27 cellular contexts compared by ENCODE assay signal in genomic region chr17:61695779-61696337, GRCh38.
A peak's percentile ranks its signal among the peaks of the same experiment; 100 is the strongest.
DNase-seq lines count a peak whose midpoint lies in the region; ATAC-seq, FAIRE-seq and TF ChIP-seq lines count a peak whose summit lies in the region.
"Had no signal": no experiment of that assay in that cellular context is flagged by ENCODE, and none has a peak within 500 bp of the region (broad histone marks: within the 10 kb centered on the region; RNA-seq: fewer than 3 reads in every experiment).

No MANE protein-coding gene starts in this region.

- H3K36me3 ChIP-seq in HepG2 (replicated peaks in 1 of 2; ENCODE audit: control insufficient read depth in 1 of 2, insufficient read depth in 2 of 2, low read length in 2 of 2) (peaks cover 1 to 12% of the 10 kb centered on the region in 2 experiments; a peak in 2 of 5 replicates), right lobe of liver (no peaks in the 10 kb centered on the region), Karpas-422 (ENCODE audit: insufficient read depth, low read length) (no peaks in the 10 kb centered on the region), K562 (ENCODE audit: control insufficient read depth, insufficient read depth, low read length) (peaks cover 6% of the 10 kb centered on the region; the same call in 1 of the 3 replicates), HAP-1 (replicated peaks) (no peaks in the 10 kb centered on the region; the same call in 1 of the 2 replicates)
- H3K36me3 ChIP-seq: BE2C had no signal

- H3K4me3 Mint-ChIP-seq in glutamatergic neuron (ENCODE audit: unreplicated experiment): no peak overlapping the region
- no peak overlapping the region for H3K4me3 Mint-ChIP-seq in activated naive CD8-positive, alpha-beta T cell treated with anti-CD3 and anti-CD28 coated beads for 36 hours
- H3K4me3 Mint-ChIP-seq: CD14-positive monocyte; CD4-positive, alpha-beta memory T cell; CD4-positive, CD25-positive, alpha-beta regulatory T cell; CD8-positive, alpha-beta memory T cell had no signal

- H3K27ac Mint-ChIP-seq in glutamatergic neuron (ENCODE audit: unreplicated experiment): no peak overlapping the region
- no peak overlapping the region for H3K27ac Mint-ChIP-seq in activated naive CD8-positive, alpha-beta T cell treated with anti-CD3 and anti-CD28 coated beads for 36 hours
- H3K27ac Mint-ChIP-seq: CD14-positive monocyte; CD4-positive, alpha-beta memory T cell; CD4-positive, CD25-positive, alpha-beta regulatory T cell; CD8-positive, alpha-beta memory T cell had no signal

- H3K27ac ChIP-seq in HepG2 (ENCODE audit: extremely low read length, insufficient read depth, low read length) (no peak overlapping the region), right lobe of liver (no peak overlapping the region), Karpas-422 (ENCODE audit: low read length) (no peak overlapping the region), K562 (ENCODE audit: extremely low read depth, low read depth, low read length) (no peak overlapping the region)
- H3K27ac ChIP-seq: 22Rv1, BLaER1 had no signal

- no peak for FAIRE-seq in HepG2 (lab: Jason Lieb, UNC)
- no peak for FAIRE-seq in K562 (lab: Jason Lieb, UNC)
- FAIRE-seq: GM12891, GM19239 had no signal

- no TSS peak for BruUV-seq in HepG2 (replicated peaks; lab: Mats Ljungman, UMichigan)
- no TSS peak for BruUV-seq in K562 (replicated peaks; lab: Mats Ljungman, UMichigan)

- H3K36me3 Mint-ChIP-seq in glutamatergic neuron (ENCODE audit: unreplicated experiment): peaks cover 24% of the 10 kb centered on the region
- peaks cover 19% of the 10 kb centered on the region for H3K36me3 Mint-ChIP-seq in activated naive CD8-positive, alpha-beta T cell treated with anti-CD3 and anti-CD28 coated beads for 36 hours

- TF ChIP-seq CTCF in HepG2 (CRISPR knock-in tag; IDR thresholded peaks at IDR 0.05) (no peak), right lobe of liver (IDR thresholded peaks at IDR 0.05) (no peak), K562 (IDR thresholded peaks at IDR 0.05 in 2 of 3, conservative IDR thresholded peaks at IDR 0.05 in 1 of 3; ENCODE audit: insufficient read depth in 2 of 3, low read depth in 1 of 3, low read length in 3 of 3) (no peak), subcutaneous adipose tissue (IDR thresholded peaks at IDR 0.05; ENCODE audit: low read depth) (peak; percentile 32), glutamatergic neuron (IDR thresholded peaks at IDR 0.05; ENCODE audit: partially characterized antibody, unreplicated experiment) (no peak)

- POLR2A ChIA-PET in HepG2 (lab: Yijun Ruan, JAX) (no interaction called here), K562 (lab: Yijun Ruan, JAX) (no interaction called here)

- H3K4me2 ChIP-seq in HepG2 (ENCODE audit: low read depth, low read length) (no peak overlapping the region), Karpas-422 (ENCODE audit: low read depth, low read length, poor library complexity, severe bottlenecking) (no peak overlapping the region), K562 (ENCODE audit: insufficient read depth, low read length) (no peak overlapping the region)
- H3K4me2 ChIP-seq: BLaER1 had no signal

- H3K4me1 Mint-ChIP-seq in glutamatergic neuron (ENCODE audit: low read depth, unreplicated experiment): no peaks in the 10 kb centered on the region
- no peaks in the 10 kb centered on the region for H3K4me1 Mint-ChIP-seq in activated naive CD8-positive, alpha-beta T cell treated with anti-CD3 and anti-CD28 coated beads for 36 hours
- H3K4me1 Mint-ChIP-seq: CD14-positive monocyte; CD4-positive, alpha-beta memory T cell; CD4-positive, CD25-positive, alpha-beta regulatory T cell; CD8-positive, alpha-beta memory T cell had no signal

- no peaks in the 10 kb centered on the region for H3K9me1 ChIP-seq in K562 (ENCODE audit: control insufficient read depth, insufficient read depth, low read length)

- H4K20me1 ChIP-seq in HepG2 (ENCODE audit: insufficient read depth, low read length): no peaks in the 10 kb centered on the region
- H4K20me1 ChIP-seq in Karpas-422 (ENCODE audit: insufficient read depth, low read depth, low read length): no peaks in the 10 kb centered on the region
- H4K20me1 ChIP-seq in K562 (replicated peaks; ENCODE audit: control insufficient read depth, insufficient read depth, low read length): no peaks in the 10 kb centered on the region
- H4K20me1 ChIP-seq: BLaER1 had no signal

- 96% methylated on average over 2 of the region's 2 CpGs for WGBS in HepG2 (ENCODE audit: low lambda C conversion rate)
- WGBS in right lobe of liver (ENCODE audit: insufficient coverage, low coverage, low lambda C conversion rate, missing lambda C conversion rate): 100% methylated on average over 2 of the region's 2 CpGs
- 65% methylated on average over 2 of the region's 2 CpGs for WGBS in K562 (ENCODE audit: insufficient coverage, low coverage, missing lambda C conversion rate)

- no peaks in the 10 kb centered on the region for H3K9me3 Mint-ChIP-seq in glutamatergic neuron (ENCODE audit: unreplicated experiment)
- H3K9me3 Mint-ChIP-seq in activated naive CD8-positive, alpha-beta T cell treated with anti-CD3 and anti-CD28 coated beads for 36 hours: peaks cover 28% of the 10 kb centered on the region

- H3K9me3 ChIP-seq in HepG2 (ENCODE audit: low read length) (peaks cover 14% of the 10 kb centered on the region), right lobe of liver (peaks cover 0 to 11% (median 3%) of the 10 kb centered on the region in 4 donors), Karpas-422 (ENCODE audit: low read length) (peaks cover 10% of the 10 kb centered on the region), K562 (replicated peaks; ENCODE audit: control insufficient read depth, insufficient read depth, low read depth, low read length) (0 out of 2 replicates have a peak, but pooled peaks cover 5% of the 10 kb centered on the region), HAP-1 (peaks cover 6% of the 10 kb centered on the region)
- H3K9me3 ChIP-seq: BE2C had no signal

- no peaks in the 10 kb centered on the region for H3K27me3 Mint-ChIP-seq in glutamatergic neuron (ENCODE audit: unreplicated experiment)
- no peaks in the 10 kb centered on the region for H3K27me3 Mint-ChIP-seq in activated naive CD8-positive, alpha-beta T cell treated with anti-CD3 and anti-CD28 coated beads for 36 hours
- H3K27me3 Mint-ChIP-seq: CD4-positive, alpha-beta memory T cell; CD4-positive, CD25-positive, alpha-beta regulatory T cell; CD8-positive, alpha-beta memory T cell had no signal

- no peaks in the 10 kb centered on the region for H3K27me3 ChIP-seq in HepG2 (ENCODE audit: control insufficient read depth in 1 of 2, insufficient read depth in 2 of 2, low read length in 2 of 2)
- H3K27me3 ChIP-seq in right lobe of liver: no peaks in the 10 kb centered on the region
- H3K27me3 ChIP-seq in Karpas-422 (ENCODE audit: low read length): no peaks in the 10 kb centered on the region
- no peaks in the 10 kb centered on the region for H3K27me3 ChIP-seq in K562 (ENCODE audit: control insufficient read depth in 2 of 2, insufficient read depth in 2 of 2, low read length in 2 of 2)
- no peaks in the 10 kb centered on the region for H3K27me3 ChIP-seq in HAP-1 (ENCODE audit: low read depth)
- H3K27me3 ChIP-seq: BE2C, BLaER1 had no signal

- no peak overlapping the region for H3K4me3 ChIP-seq in HepG2 (replicated peaks in 1 of 3; ENCODE audit: insufficient read depth in 1 of 3, low read depth in 2 of 3, low read length in 3 of 3)
- H3K4me3 ChIP-seq in right lobe of liver: no peak overlapping the region
- no peak overlapping the region for H3K4me3 ChIP-seq in Karpas-422 (ENCODE audit: low read length)
- H3K4me3 ChIP-seq in K562: no peak overlapping the region
- no peak overlapping the region for H3K4me3 ChIP-seq in HAP-1
- H3K4me3 ChIP-seq: BLaER1 had no signal

- no peaks in the 10 kb centered on the region for H3K9me2 ChIP-seq in Karpas-422 (replicated peaks; ENCODE audit: insufficient read depth, low read length)

- H3K9ac ChIP-seq in HepG2 (ENCODE audit: insufficient read depth, low read depth, low read length): no peak overlapping the region
- H3K9ac ChIP-seq in Karpas-422 (ENCODE audit: low read length): no peak overlapping the region
- no peak overlapping the region for H3K9ac ChIP-seq in K562 (ENCODE audit: insufficient read depth in 1 of 2, low read depth in 2 of 2, low read length in 2 of 2)
- H3K9ac ChIP-seq: BLaER1 had no signal

- H3K4me1 ChIP-seq in HepG2 (ENCODE audit: insufficient read depth, low read length): no peaks in the 10 kb centered on the region
- no peaks in the 10 kb centered on the region for H3K4me1 ChIP-seq in right lobe of liver
- no peaks in the 10 kb centered on the region for H3K4me1 ChIP-seq in Karpas-422 (ENCODE audit: low read length)
- no peaks in the 10 kb centered on the region for H3K4me1 ChIP-seq in K562 (replicated peaks in 1 of 2; ENCODE audit: control insufficient read depth in 2 of 2, insufficient read depth in 2 of 2, low read length in 2 of 2)
- no peaks in the 10 kb centered on the region for H3K4me1 ChIP-seq in HAP-1
- H3K4me1 ChIP-seq: BE2C, BLaER1 had no signal

- no peak for DNase-seq in HepG2 (ENCODE audit: low spot score)
- DNase-seq in right lobe of liver: no peak
- DNase-seq in Karpas-422: peak; percentile 17
- DNase-seq in K562 (ENCODE audit: extremely low read depth in 1 of 4, low spot score in 3 of 4): no peak
- DNase-seq in HAP-1 (ENCODE audit: low spot score in 2 of 2): no peak
- no peak for DNase-seq in glutamatergic neuron
- no peak for DNase-seq in activated naive CD8-positive, alpha-beta T cell treated with anti-CD3 and anti-CD28 coated beads for 36 hours
- DNase-seq: ACHN; BE2C; C1 segment of cervical spinal cord; CD4-positive, alpha-beta memory T cell; CD4-positive, CD25-positive, alpha-beta regulatory T cell; CD8-positive, alpha-beta memory T cell; COR-L47; DMS 273 treated with DMSO at 0.1 percent for 48 hours; DMS153; DMS53; DMS79; DND-41; EL; GDM1 had no signal

- ATAC-seq in HepG2: no peak
- no peak for ATAC-seq in right lobe of liver
- ATAC-seq in K562: no peak

- CTCF ChIA-PET in HepG2 (lab: Yijun Ruan, JAX; ENCODE audit: low intra/inter-chr PET ratio, low total read pairs): no interaction called here
- CTCF ChIA-PET in K562 (lab: Yijun Ruan, JAX; ENCODE audit: low intra/inter-chr PET ratio): no interaction called here

- no peak overlapping the region for H2AFZ ChIP-seq in HepG2 (ENCODE audit: low read length)
- no peak overlapping the region for H2AFZ ChIP-seq in Karpas-422 (ENCODE audit: low read length)
- no peak overlapping the region for H2AFZ ChIP-seq in K562 (ENCODE audit: low read depth, low read length)

- TF ChIP-seq RAD21 in HepG2 (CRISPR knock-in tag; IDR thresholded peaks at IDR 0.05) (no peak), K562 (CRISPR knock-in tag; conservative IDR thresholded peaks at IDR 0.05 in 1 of 2, IDR thresholded peaks at IDR 0.05 in 1 of 2) (no peak)

- in situ Hi-C loops in HepG2 (cut with HindIII; ENCODE audit: extremely low pct_ligation_motif_present, low pct_unique_long_range_greater_than_20kb): no loop called here
- in situ Hi-C loops in K562 (cut with MboI): no loop called here
- in situ Hi-C loops in HAP-1 (cut with MboI; ENCODE audit: low sequenced_read_pairs): no loop called here

- TF ChIP-seq EP300 in HepG2 (IDR thresholded peaks at IDR 0.05; ENCODE audit: low read depth in 2 of 2, low read length in 2 of 2): no peak
- TF ChIP-seq EP300 in HepG2 (CRISPR knock-in tag; IDR thresholded peaks at IDR 0.05; ENCODE audit: borderline replicate concordance): no peak
- TF ChIP-seq EP300 in K562 (IDR thresholded peaks at IDR 0.05; ENCODE audit: low read length): no peak

- no peaks in the 10 kb centered on the region for H3K79me2 ChIP-seq in HepG2 (ENCODE audit: insufficient read depth, low read length)
- H3K79me2 ChIP-seq in Karpas-422 (ENCODE audit: low read length): no peaks in the 10 kb centered on the region
- no peaks in the 10 kb centered on the region for H3K79me2 ChIP-seq in K562 (ENCODE audit: control insufficient read depth, insufficient read depth, low read length)

- TF ChIP-seq POLR2A in HepG2 (IDR thresholded peaks at IDR 0.05; ENCODE audit: insufficient read depth in 1 of 2, low read depth in 2 of 2, low read length in 2 of 2) (no peak), right lobe of liver (IDR thresholded peaks at IDR 0.05) (no peak), K562 (conservative IDR thresholded peaks at IDR 0.05) (no peak)

- intact Hi-C loops in HepG2 (cut with micrococcal nuclease; ENCODE audit: unreplicated experiment) (loop anchor here (10.0 kb wide), 1 partner anchor 201 kb away; no protein-coding TSS in a partner anchor), right lobe of liver (cut with DNase I) (no loop called here), K562 (cut with micrococcal nuclease) (no loop called here)
